21 cellular contexts compared by ENCODE assay signal in genomic region chr16:11452298-11452697, GRCh38.
A peak's percentile ranks its signal among the peaks of the same experiment; 100 is the strongest.
DNase-seq lines count a peak whose midpoint lies in the region; ATAC-seq and TF ChIP-seq lines count a peak whose summit lies in the region.
"Had no signal": no experiment of that assay in that cellular context is flagged by ENCODE, and none has a peak within 500 bp of the region (broad histone marks: within the 10 kb centered on the region; RNA-seq: fewer than 3 reads in every experiment).

No MANE protein-coding gene starts in this region.

- DNase-seq in ascending aorta (ENCODE audit: low spot score in 2 of 2) (no peak), hepatocyte (ENCODE audit: low spot score) (no peak), GF-D8 (lab: John Stamatoyannopoulos, UW) (no peak), SW480 (ENCODE audit: low spot score) (no peak)
- DNase-seq: Caco-2; CD8-positive, alpha-beta T cell; Kasumi-1; MV-4-11; NCI-H1105; NCI-H1436 treated with DMSO at 0.1 percent for 48 hours; NCI-H187 treated with DMSO at 0.1 percent for 48 hours; NCI-H345; NCI-H510A treated with DMSO at 0.1 percent for 48 hours; NCI-H774 had no signal

- H3K9me3 ChIP-seq in ascending aorta (no peaks in the 10 kb centered on the region), hepatocyte (ENCODE audit: low read depth) (no peaks in the 10 kb centered on the region), subcutaneous abdominal adipose tissue (ENCODE audit: control insufficient read depth in 5 of 5, low read length in 5 of 5) (peaks cover 0 to 3% (median 0%) of the 10 kb centered on the region in 5 donors)
- H3K9me3 ChIP-seq: Caco-2 had no signal

- no peaks in the 10 kb centered on the region for H3K79me2 ChIP-seq in hepatocyte

- H3K36me3 ChIP-seq in ascending aorta (no peaks in the 10 kb centered on the region), hepatocyte (replicated peaks; ENCODE audit: insufficient read depth, low read depth) (no peaks in the 10 kb centered on the region), subcutaneous abdominal adipose tissue (ENCODE audit: control insufficient read depth in 5 of 5, insufficient read depth in 5 of 5, low read length in 5 of 5) (no peaks in the 10 kb centered on the region)

- no peak for ATAC-seq in GM21825 (IDR thresholded peaks at IDR 0.05; ENCODE audit: unreplicated experiment)
- ATAC-seq in activated T-helper 17 cell treated with anti-CD3 and anti-CD28 coated beads, Interleukin-2, amount 50 U/mL, for 72 hours (replicated peaks) = no peak
- ATAC-seq: CD8-positive, alpha-beta T cell; GM12878; K562; SK-N-SH treated with all-trans-retinoic acid at 6 μM for 48 hours had no signal

- no peak overlapping the region for H3K9ac ChIP-seq in subcutaneous abdominal adipose tissue (ENCODE audit: low read length in 5 of 5)

- H3K4me3 ChIP-seq in ascending aorta = no peak overlapping the region
- no peak overlapping the region for H3K4me3 ChIP-seq in hepatocyte
- H3K4me3 ChIP-seq in subcutaneous abdominal adipose tissue (ENCODE audit: low read depth in 1 of 5, low read length in 5 of 5) = no peak overlapping the region
- H3K4me3 ChIP-seq: GM12878, K562 had no signal

- TF ChIP-seq CTCF in ascending aorta (IDR thresholded peaks at IDR 0.05) (no peak), hepatocyte (IDR thresholded peaks at IDR 0.05; ENCODE audit: poor library complexity) (no peak)

- no peaks in the 10 kb centered on the region for H3K9me2 ChIP-seq in hepatocyte (replicated peaks; ENCODE audit: insufficient read depth)

- no peaks in the 10 kb centered on the region for H4K20me1 ChIP-seq in hepatocyte (ENCODE audit: insufficient read depth, poor library complexity, severe bottlenecking)

- no peak overlapping the region for H3K4me3 Mint-ChIP-seq in activated T-helper 17 cell treated with anti-CD3 and anti-CD28 coated beads, Interleukin-2, amount 50 U/mL, for 72 hours
- H3K4me3 Mint-ChIP-seq: CD8-positive, alpha-beta T cell had no signal

- H3K4me1 ChIP-seq in ascending aorta (peaks cover 3 to 7% of the 10 kb centered on the region in 2 donors), hepatocyte (ENCODE audit: insufficient read depth) (peaks cover 9% of the 10 kb centered on the region), subcutaneous abdominal adipose tissue (ENCODE audit: control insufficient read depth in 5 of 5, insufficient read depth in 5 of 5, low read length in 5 of 5) (peaks cover 0 to 6% (median 0%) of the 10 kb centered on the region in 5 donors)
- H3K4me1 ChIP-seq: Caco-2 had no signal

- 87% methylated on average over 7 of the region's 7 CpGs for WGBS in hepatocyte (ENCODE audit: low lambda C conversion rate, missing lambda C conversion rate)

- H3K36me3 Mint-ChIP-seq in activated T-helper 17 cell treated with anti-CD3 and anti-CD28 coated beads, Interleukin-2, amount 50 U/mL, for 72 hours (ENCODE audit: low read depth) = no peaks in the 10 kb centered on the region
- H3K36me3 Mint-ChIP-seq: CD8-positive, alpha-beta T cell had no signal

- no peaks in the 10 kb centered on the region for H3K9me3 Mint-ChIP-seq in activated T-helper 17 cell treated with anti-CD3 and anti-CD28 coated beads, Interleukin-2, amount 50 U/mL, for 72 hours
- H3K9me3 Mint-ChIP-seq: CD8-positive, alpha-beta T cell had no signal

- no peak overlapping the region for H2AFZ ChIP-seq in hepatocyte

- H3K27ac ChIP-seq in ascending aorta (peak overlapping the region; percentile 84 to 91), hepatocyte (peak overlapping the region; percentile 72), subcutaneous abdominal adipose tissue (ENCODE audit: low read depth, low read length) (peak overlapping the region; percentile 44)
- H3K27ac ChIP-seq: C4-2B had no signal

- intact Hi-C loops in ascending aorta (cut with DNase I) = no loop called here

- no peaks in the 10 kb centered on the region for H3K4me1 Mint-ChIP-seq in activated T-helper 17 cell treated with anti-CD3 and anti-CD28 coated beads, Interleukin-2, amount 50 U/mL, for 72 hours

- H3K27me3 ChIP-seq in ascending aorta = no peaks in the 10 kb centered on the region
- no peaks in the 10 kb centered on the region for H3K27me3 ChIP-seq in hepatocyte
- no peaks in the 10 kb centered on the region for H3K27me3 ChIP-seq in subcutaneous abdominal adipose tissue (ENCODE audit: control insufficient read depth in 5 of 5, insufficient read depth in 4 of 5, low read length in 5 of 5)

- no peak overlapping the region for H3K4me2 ChIP-seq in hepatocyte

- no peaks in the 10 kb centered on the region for H3K27me3 Mint-ChIP-seq in activated T-helper 17 cell treated with anti-CD3 and anti-CD28 coated beads, Interleukin-2, amount 50 U/mL, for 72 hours

- H3K27ac Mint-ChIP-seq in activated T-helper 17 cell treated with anti-CD3 and anti-CD28 coated beads, Interleukin-2, amount 50 U/mL, for 72 hours = no peak overlapping the region
- H3K27ac Mint-ChIP-seq: CD8-positive, alpha-beta T cell had no signal
